Comparison of ENCODE assay signal across 13 cellular contexts in genomic region chr2:196208915-196209314, GRCh38. TPM values are rescaled to one million over a fixed set of nuclear protein-coding genes. Genes with fewer than 3 reads are reported as not detected.
A peak's percentile ranks its signal among the peaks of the same experiment; 100 is the strongest.
DNase-seq lines count a peak whose midpoint lies in the region; ATAC-seq and TF ChIP-seq lines count a peak whose summit lies in the region.
"Had no signal": no experiment of that assay in that cellular context is flagged by ENCODE, and none has a peak within 500 bp of the region (broad histone marks: within the 10 kb centered on the region; RNA-seq: fewer than 3 reads in every experiment).

No MANE protein-coding gene starts in this region.

- no peaks in the 10 kb centered on the region for H3K9me3 ChIP-seq in left ventricle myocardium inferior (replicated peaks)
- H3K9me3 ChIP-seq in heart left ventricle, result no peaks in the 10 kb centered on the region
- no peaks in the 10 kb centered on the region for H3K9me3 ChIP-seq in PC-9 (ENCODE audit: insufficient read depth, low read depth)

- no TSS peak for BruUV-seq in PC-9 (replicated peaks; lab: Mats Ljungman, UMichigan)

- intact Hi-C loops in left ventricle myocardium inferior (cut with micrococcal nuclease) (no loop called here), heart left ventricle (cut with DNase I) (no loop called here), PC-9 (cut with micrococcal nuclease; ENCODE audit: unreplicated experiment) (loop anchor here (5.0 kb wide), 1 partner anchor 37 kb away; the partner anchor contains the start of gene STK17B)

- TF ChIP-seq CTCF in left ventricle myocardium inferior (IDR thresholded peaks at IDR 0.05; ENCODE audit: borderline replicate concordance), result no peak
- no peak for TF ChIP-seq CTCF in heart left ventricle (IDR thresholded peaks at IDR 0.05)
- no peak for TF ChIP-seq CTCF in PC-9 (conservative IDR thresholded peaks at IDR 0.05)

- H3K4me2 ChIP-seq in PC-9, result peak overlapping the region; percentile 59

- 36 to 69% (median 51%) methylated on average over 1 of the region's 1 CpG for WGBS in heart left ventricle, 4 donors

- no peak for ATAC-seq in heart left ventricle
- no peak for ATAC-seq in HG02885 (IDR thresholded peaks at IDR 0.05; ENCODE audit: poor library complexity, unreplicated experiment)
- ATAC-seq in GM18868 (IDR thresholded peaks at IDR 0.05; ENCODE audit: unreplicated experiment), result no peak
- ATAC-seq: right cardiac atrium had no signal

- no peaks in the 10 kb centered on the region for H3K79me2 ChIP-seq in PC-9 (ENCODE audit: low read depth)

- CTCF ChIA-PET in PC-9 (lab: Charles Lee), result no interaction called here

- H3F3A ChIP-seq in PC-9 (ENCODE audit: insufficient read depth, low read depth), result peaks cover 4% of the 10 kb centered on the region; the same call in 1 of the 2 replicates

- H3K27ac ChIP-seq in left ventricle myocardium inferior (replicated peaks) (peak overlapping the region; percentile 15), heart left ventricle (no peak overlapping the region), PC-9 (peak overlapping the region; percentile 23; the same call in 1 of the 2 replicates)

- POLR2A ChIA-PET in PC-9 (lab: Charles Lee; ENCODE audit: unreplicated experiment), result no interaction called here

- TF ChIP-seq POLR2A in heart left ventricle (IDR thresholded peaks at IDR 0.05), result no peak

- H3K27me3 ChIP-seq in left ventricle myocardium inferior (ENCODE audit: low read depth) (no peaks in the 10 kb centered on the region), heart left ventricle (no peaks in the 10 kb centered on the region), PC-9 (ENCODE audit: insufficient read depth, low read depth) (no peaks in the 10 kb centered on the region)

- no peaks in the 10 kb centered on the region for H4K20me1 ChIP-seq in PC-9 (ENCODE audit: insufficient read depth)

- H3K36me3 ChIP-seq in left ventricle myocardium inferior, result peaks cover 30% of the 10 kb centered on the region
- H3K36me3 ChIP-seq in heart left ventricle, result peaks cover 0 to 31% (median 2%) of the 10 kb centered on the region in 9 donors
- no peaks in the 10 kb centered on the region for H3K36me3 ChIP-seq in PC-9 (ENCODE audit: low read depth)

- H3K4me1 ChIP-seq in left ventricle myocardium inferior (peaks cover 21% of the 10 kb centered on the region), heart left ventricle (peaks cover 0 to 27% (median 8%) of the 10 kb centered on the region in 12 donors), PC-9 (replicated peaks; ENCODE audit: insufficient read depth) (peaks cover 48% of the 10 kb centered on the region)

- DNase-seq in left ventricle myocardium inferior (no peak), heart left ventricle (no peak), PC-9 (peak; percentile 35 to 88), kidney tubule cell (ENCODE audit: low spot score) (peak; percentile 9), activated gamma-delta T cell (lab: John Stamatoyannopoulos, UW) (no peak), NOMO-1 (lab: John Stamatoyannopoulos, UW; ENCODE audit: unreplicated experiment in 2 of 2) (no peak)
- DNase-seq: NCI-H1436; NCI-H524; right cardiac atrium; stimulated activated CD4-positive, alpha-beta T cell treated with anti-CD3 and anti-CD28 coated beads, Interleukin-4, amount 100 ng/mL, for 1 hour; stimulated activated naive CD4-positive, alpha-beta T cell had no signal

- H3K4me3 ChIP-seq in left ventricle myocardium inferior, result no peak overlapping the region
- H3K4me3 ChIP-seq in heart left ventricle, result no peak overlapping the region
- H3K4me3 ChIP-seq in PC-9, result no peak overlapping the region

- H2AFZ ChIP-seq in PC-9, result no peak overlapping the region

- no peaks in the 10 kb centered on the region for H3K9me2 ChIP-seq in PC-9 (ENCODE audit: insufficient read depth)

RNA-seq across cellular contexts. Expression of gene STK17B, which starts 37.5 kb away (rescaled TPM):
- total RNA-seq in left ventricle myocardium inferior (4.9 TPM), heart left ventricle (10 to 100 TPM in 2 of 9 donors, 1 to 10 TPM in 7; 3.3 to 24.4 (median 5.3) TPM), PC-9 (2021) (10.8 and 14.9 TPM in 2 replicates)
- 1 to 10 TPM; 1.4 to 2.6 TPM for polyA plus RNA-seq in heart left ventricle

Comparison
In these comparisons a context has a peak if more than half of its experiments do, and no peak if none do; other contexts are left out.
1. H3K27ac ChIP-seq: peak in left ventricle myocardium inferior (single experiment) and PC-9 (single experiment); none in heart left ventricle (0 of 12).
2. DNase-seq: peak in PC-9 (2 of 2) and kidney tubule cell (single experiment); none in left ventricle myocardium inferior (single experiment), heart left ventricle (0 of 5), activated gamma-delta T cell (single experiment) and NOMO-1 (0 of 2).